Comparison of ENCODE assay signal across 16 cellular contexts in genomic region chr6:24412294-24412693, GRCh38. TPM values are rescaled to one million over a fixed set of nuclear protein-coding genes. Genes with fewer than 3 reads are reported as not detected.
DNase-seq lines count a peak whose midpoint lies in the region; ATAC-seq and TF ChIP-seq lines count a peak whose summit lies in the region.
"Had no signal": no experiment of that assay in that cellular context is flagged by ENCODE, and none has a peak within 500 bp of the region (broad histone marks: within the 10 kb centered on the region; RNA-seq: fewer than 3 reads in every experiment).

No MANE protein-coding gene starts in this region.

- no peak overlapping the region for H2BK120ac ChIP-seq in mesenchymal stem cell (ENCODE audit: low read depth, low read length)

- H3K14ac ChIP-seq in mesenchymal stem cell (ENCODE audit: low read length in 2 of 2): no peak overlapping the region

- H3K36me3 Mint-ChIP-seq in CD4-positive, alpha-beta T cell (ENCODE audit: low read depth): peaks cover 79% of the 10 kb centered on the region
- H3K36me3 Mint-ChIP-seq in activated CD8-positive, alpha-beta T cell treated with anti-CD3 and anti-CD28 coated beads, Interleukin-2, amount 10 ng/mL, durations not matched to agents 7 days and 5 days (ENCODE audit: low read depth): peaks cover 31% of the 10 kb centered on the region

- no peak overlapping the region for H2BK15ac ChIP-seq in mesenchymal stem cell (ENCODE audit: low read depth, poor library complexity, severe bottlenecking)

- POLR2A ChIA-PET in CD4-positive, alpha-beta T cell (lab: Charles Lee): no interaction called here
- POLR2A ChIA-PET in activated CD8-positive, alpha-beta T cell treated with anti-CD3 and anti-CD28 coated beads, Interleukin-2, amount 10 ng/mL, durations not matched to agents 7 days and 5 days (lab: Charles Lee): no interaction called here

- no peak for TF ChIP-seq CTCF in CD4-positive, alpha-beta T cell (IDR thresholded peaks at IDR 0.05)
- TF ChIP-seq CTCF in thyroid gland (IDR thresholded peaks at IDR 0.05): no peak

- no peak for ATAC-seq in CD4-positive, alpha-beta T cell (ENCODE audit: poor library complexity)
- ATAC-seq in activated CD8-positive, alpha-beta T cell treated with anti-CD3 and anti-CD28 coated beads, Interleukin-2, amount 10 ng/mL, durations not matched to agents 7 days and 5 days: no peak
- ATAC-seq: A549; CD8-positive, alpha-beta T cell; HCT116 had no signal

- intact Hi-C loops in CD4-positive, alpha-beta T cell (cut with DNase I, micrococcal nuclease): no loop called here
- intact Hi-C loops in thyroid gland (cut with DNase I): no loop called here

- TF ChIP-seq POLR2A in thyroid gland (IDR thresholded peaks at IDR 0.05): no peak

- H3K36me3 ChIP-seq in mesenchymal stem cell (ENCODE audit: control insufficient read depth in 1 of 2, insufficient read depth in 2 of 2, low read depth in 1 of 2, low read length in 2 of 2): peaks cover 18 to 86% of the 10 kb centered on the region in 2 experiments
- peaks cover 31 to 52% of the 10 kb centered on the region in 2 donors for H3K36me3 ChIP-seq in thyroid gland

- H3K4me2 ChIP-seq in mesenchymal stem cell (ENCODE audit: low read length, poor library complexity, severe bottlenecking): no peak overlapping the region
- H3K4me2 ChIP-seq: A549 had no signal

- no peak overlapping the region for H2AK5ac ChIP-seq in mesenchymal stem cell (ENCODE audit: low read length, severe bottlenecking)

- H3K79me1 ChIP-seq in mesenchymal stem cell (replicated peaks; ENCODE audit: low read length, poor library complexity, severe bottlenecking): peaks cover 3% of the 10 kb centered on the region

- 100% methylated on average over 2 of the region's 4 CpGs for WGBS in mesenchymal stem cell
- 94 to 95% methylated on average over 4 of the region's 4 CpGs for WGBS in thyroid gland, 2 donors

- CTCF ChIA-PET in CD4-positive, alpha-beta T cell (lab: Charles Lee): no interaction called here
- CTCF ChIA-PET in activated CD8-positive, alpha-beta T cell treated with anti-CD3 and anti-CD28 coated beads, Interleukin-2, amount 10 ng/mL, durations not matched to agents 7 days and 5 days (lab: Charles Lee): interaction anchor here (0.8 kb wide), 1 partner anchor 20 kb away, joined by 4 read pairs; no protein-coding TSS in a partner anchor

- no peaks in the 10 kb centered on the region for H3K4me1 Mint-ChIP-seq in CD4-positive, alpha-beta T cell (ENCODE audit: low read depth)
- H3K4me1 Mint-ChIP-seq in activated CD8-positive, alpha-beta T cell treated with anti-CD3 and anti-CD28 coated beads, Interleukin-2, amount 10 ng/mL, durations not matched to agents 7 days and 5 days (ENCODE audit: low read depth): peaks cover 4% of the 10 kb centered on the region

- no peaks in the 10 kb centered on the region for H3K9me3 Mint-ChIP-seq in CD4-positive, alpha-beta T cell
- no peaks in the 10 kb centered on the region for H3K9me3 Mint-ChIP-seq in activated CD8-positive, alpha-beta T cell treated with anti-CD3 and anti-CD28 coated beads, Interleukin-2, amount 10 ng/mL, durations not matched to agents 7 days and 5 days (ENCODE audit: insufficient read depth)
- H3K9me3 Mint-ChIP-seq: CD8-positive, alpha-beta T cell had no signal

- H2BK12ac ChIP-seq in mesenchymal stem cell (ENCODE audit: low read length in 2 of 2): no peak overlapping the region

- no peak overlapping the region for H3K18ac ChIP-seq in mesenchymal stem cell (ENCODE audit: low read depth in 1 of 2, low read length in 2 of 2)

- no peak overlapping the region for H3K4ac ChIP-seq in mesenchymal stem cell (ENCODE audit: low read depth in 1 of 2, low read length in 2 of 2)

- H4K91ac ChIP-seq in mesenchymal stem cell (ENCODE audit: low read length): no peak overlapping the region

- H4K8ac ChIP-seq in mesenchymal stem cell (ENCODE audit: low read length): no peak overlapping the region

- peak overlapping the region; percentile 52 for H3K27ac Mint-ChIP-seq in CD4-positive, alpha-beta T cell
- peak overlapping the region; percentile 27 for H3K27ac Mint-ChIP-seq in activated CD8-positive, alpha-beta T cell treated with anti-CD3 and anti-CD28 coated beads, Interleukin-2, amount 10 ng/mL, durations not matched to agents 7 days and 5 days

- H3K9ac ChIP-seq in mesenchymal stem cell (ENCODE audit: low read length): no peak overlapping the region
- H3K9ac ChIP-seq: GM23248 had no signal

- no peak overlapping the region for H2AFZ ChIP-seq in mesenchymal stem cell (ENCODE audit: low read depth, low read length)
- H2AFZ ChIP-seq: GM23248 had no signal

- peaks cover 10% of the 10 kb centered on the region for H3K4me1 ChIP-seq in mesenchymal stem cell (ENCODE audit: control insufficient read depth, insufficient read depth, low read depth, low read length)
- no peaks in the 10 kb centered on the region for H3K4me1 ChIP-seq in thyroid gland
- H3K4me1 ChIP-seq: A549, BE2C, Caco-2 had no signal

- DNase-seq in CD4-positive, alpha-beta T cell: no peak
- peak; percentile 58 for DNase-seq in COLO829 (ENCODE audit: low spot score)
- no peak for DNase-seq in activated CD8-positive, alpha-beta T cell treated with anti-CD3 and anti-CD28 coated beads, Interleukin-2, amount 10 ng/mL, durations not matched to agents 7 days and 5 days
- DNase-seq in mesenchymal stem cell: no peak
- DNase-seq in NCI-H1417 treated with DMSO at 0.1 percent for 48 hours (lab: John Stamatoyannopoulos, UW): no peak
- no peak for DNase-seq in thyroid gland
- DNase-seq: BE2C; Caco-2; CD8-positive, alpha-beta T cell; DND-41; GDM1; GM23248 had no signal

- no peaks in the 10 kb centered on the region for H3K9me3 ChIP-seq in CD4-positive, alpha-beta T cell (ENCODE audit: control insufficient read depth, low read length)
- H3K9me3 ChIP-seq in mesenchymal stem cell (ENCODE audit: control insufficient read depth, low read length) (no peaks in the 10 kb centered on the region), thyroid gland (no peaks in the 10 kb centered on the region)
- H3K9me3 ChIP-seq: A549, BE2C, Caco-2 had no signal

- H3K27me3 Mint-ChIP-seq in CD4-positive, alpha-beta T cell: no peaks in the 10 kb centered on the region
- no peaks in the 10 kb centered on the region for H3K27me3 Mint-ChIP-seq in activated CD8-positive, alpha-beta T cell treated with anti-CD3 and anti-CD28 coated beads, Interleukin-2, amount 10 ng/mL, durations not matched to agents 7 days and 5 days (ENCODE audit: low read depth)

- no peaks in the 10 kb centered on the region for H3K27me3 ChIP-seq in CD4-positive, alpha-beta T cell (ENCODE audit: control insufficient read depth, insufficient read depth, low read length)
- H3K27me3 ChIP-seq in mesenchymal stem cell (ENCODE audit: control insufficient read depth in 1 of 2, insufficient read depth in 1 of 2, low read length in 2 of 2) (no peaks in the 10 kb centered on the region), thyroid gland (no peaks in the 10 kb centered on the region)
- H3K27me3 ChIP-seq: BE2C had no signal

- H3K27ac ChIP-seq in CD4-positive, alpha-beta T cell (ENCODE audit: low read depth, low read length): no peak overlapping the region
- H3K27ac ChIP-seq in mesenchymal stem cell (ENCODE audit: low read length, poor library complexity, severe bottlenecking): peak overlapping the region; percentile 13
- no peak overlapping the region for H3K27ac ChIP-seq in thyroid gland
- H3K27ac ChIP-seq: A549, C4-2B, GM23248, HL-60 had no signal

- H3K4me3 Mint-ChIP-seq in CD4-positive, alpha-beta T cell: no peak overlapping the region
- H3K4me3 Mint-ChIP-seq in activated CD8-positive, alpha-beta T cell treated with anti-CD3 and anti-CD28 coated beads, Interleukin-2, amount 10 ng/mL, durations not matched to agents 7 days and 5 days: no peak overlapping the region
- H3K4me3 Mint-ChIP-seq: CD8-positive, alpha-beta T cell had no signal

- H3K23ac ChIP-seq in mesenchymal stem cell (ENCODE audit: low read length in 2 of 2): no peak overlapping the region

- no peak overlapping the region for H2BK5ac ChIP-seq in mesenchymal stem cell (ENCODE audit: low read depth, low read length, poor library complexity, severe bottlenecking)

- H3K4me3 ChIP-seq in mesenchymal stem cell (ENCODE audit: insufficient read depth in 1 of 2, low read depth in 1 of 2, low read length in 2 of 2) (no peak overlapping the region), thyroid gland (replicated peaks in 1 of 3) (no peak overlapping the region)
- H3K4me3 ChIP-seq: A549, GM23248 had no signal

RNA-seq across cellular contexts. Expression of gene MRS2, which starts 9.6 kb away (rescaled TPM):
- total RNA-seq in CD4-positive, alpha-beta T cell: 1 to 10 TPM; 3.7 to 4.6 TPM
- 10 to 100 TPM; 20.3 to 21.3 TPM for total RNA-seq in activated CD8-positive, alpha-beta T cell treated with anti-CD3 and anti-CD28 coated beads, Interleukin-2, amount 10 ng/mL, durations not matched to agents 7 days and 5 days
- polyA plus RNA-seq in mesenchymal stem cell (2013, experiment 1 of 2): 18.7 TPM
- 19.3 TPM for polyA plus RNA-seq in mesenchymal stem cell (2013, experiment 2 of 2)
- total RNA-seq in thyroid gland: 10 to 100 TPM; 23.1 to 37.8 (median 30.4) TPM

RNA-seq across cellular contexts. Expression of gene DCDC2, which starts 54.4 kb away (rescaled TPM):
- total RNA-seq in CD4-positive, alpha-beta T cell: under 1 TPM in 1 of 2 experiments, not detected in 1; 0.05 TPM
- total RNA-seq in activated CD8-positive, alpha-beta T cell treated with anti-CD3 and anti-CD28 coated beads, Interleukin-2, amount 10 ng/mL, durations not matched to agents 7 days and 5 days: not detected
- 0.04 TPM for polyA plus RNA-seq in mesenchymal stem cell (2013, experiment 1 of 2)
- 0.08 TPM for polyA plus RNA-seq in mesenchymal stem cell (2013, experiment 2 of 2)
- 10 to 100 TPM in 3 of 4 donors, 1 to 10 TPM in 1; 8.7 to 14.8 (median 12.3) TPM for total RNA-seq in thyroid gland
- total RNA-seq: CD8-positive, alpha-beta T cell; GM23248 had no signal
- polyA plus RNA-seq: GM23248 had no signal

Comparison
In these comparisons a context has a peak if more than half of its experiments do, and no peak if none do; other contexts are left out.
1. RNA of gene DCDC2, which starts 54.4 kb away (total RNA-seq): 8.7 to 14.8 TPM in thyroid gland; 0.05 TPM in CD4-positive, alpha-beta T cell and not detected in activated CD8-positive, alpha-beta T cell treated with anti-CD3 and anti-CD28 coated beads, Interleukin-2, amount 10 ng/mL, durations not matched to agents 7 days and 5 days; every median in the first group is over 4 times any median in the second.